In the genomic region with DNA sequence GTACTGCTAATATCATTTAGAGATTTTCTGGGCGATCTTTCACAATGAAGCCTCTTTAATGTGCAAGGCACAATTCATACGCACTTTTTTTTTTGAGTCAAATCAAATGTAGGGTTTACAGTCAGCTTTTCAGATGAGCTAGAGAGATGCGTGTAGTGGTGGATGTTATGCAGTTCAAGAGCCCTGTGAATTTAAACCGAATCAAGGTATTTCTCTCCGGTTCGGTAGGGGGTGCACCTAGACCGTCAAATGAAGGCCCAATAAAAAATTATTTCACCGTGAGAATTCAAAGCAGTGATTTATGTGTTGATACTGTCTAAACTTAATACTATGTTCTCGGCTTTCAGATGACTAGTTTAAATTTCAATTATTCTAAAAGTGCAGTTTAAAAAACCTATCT, we compare ENCODE assay signal across 9 cellular contexts. TPM values are rescaled to one million over a fixed set of nuclear protein-coding genes. Genes with fewer than 3 reads are reported as not detected.
A peak's percentile ranks its signal among the peaks of the same experiment; 100 is the strongest.
DNase-seq lines count a peak whose midpoint lies in the region; ATAC-seq and TF ChIP-seq lines count a peak whose summit lies in the region.
"Had no signal": no experiment of that assay in that cellular context is flagged by ENCODE, and none has a peak within 500 bp of the region (broad histone marks: within the 10 kb centered on the region; RNA-seq: fewer than 3 reads in every experiment).

No MANE protein-coding gene starts in this region.

- ATAC-seq in SK-N-SH treated with all-trans-retinoic acid at 6 μM for 48 hours (peak; percentile 73), HG03139 (IDR thresholded peaks at IDR 0.05; ENCODE audit: unreplicated experiment) (no peak), right cardiac atrium (no peak), HG03432 (IDR thresholded peaks at IDR 0.05; ENCODE audit: unreplicated experiment) (no peak)

- H3K4me1 ChIP-seq in HUES48 (ENCODE audit: control insufficient read depth, insufficient read depth, low read length): peaks cover 4% of the 10 kb centered on the region; the same call in 1 of the 2 replicates
- H3K4me1 ChIP-seq in right cardiac atrium (ENCODE audit: control insufficient read depth, insufficient read depth, low read length): no peaks in the 10 kb centered on the region

- no peak overlapping the region for H3K9ac ChIP-seq in HUES48 (ENCODE audit: low read depth, low read length)

- DNase-seq in DMS53 treated with DMSO at 0.1 percent for 48 hours (lab: John Stamatoyannopoulos, UW; ENCODE audit: unreplicated experiment) (peak; percentile 81), kidney epithelial cell (ENCODE audit: low read depth) (no peak), right cardiac atrium (no peak), MV-4-11 (lab: John Stamatoyannopoulos, UW) (no peak)

- H3K27ac ChIP-seq in HUES48 (ENCODE audit: low read depth, low read length) (no peak overlapping the region), right cardiac atrium (ENCODE audit: low read length) (no peak overlapping the region)
- H3K27ac ChIP-seq: epithelial cell of prostate had no signal

- no peaks in the 10 kb centered on the region for H3K9me3 ChIP-seq in HUES48 (ENCODE audit: control insufficient read depth, insufficient read depth, low read length)
- H3K9me3 ChIP-seq in right cardiac atrium (ENCODE audit: control insufficient read depth, low read length): no peaks in the 10 kb centered on the region

- H3K27me3 ChIP-seq in HUES48 (ENCODE audit: control insufficient read depth, insufficient read depth, low read length) (peaks cover 44% of the 10 kb centered on the region), kidney epithelial cell (ENCODE audit: control insufficient read depth, insufficient read depth, low read length) (peaks cover 15% of the 10 kb centered on the region), right cardiac atrium (ENCODE audit: control insufficient read depth, insufficient read depth) (peaks cover 2% of the 10 kb centered on the region)

- 19% methylated on average over 9 of the region's 9 CpGs for WGBS in right cardiac atrium

- H3K4me3 ChIP-seq in HUES48 (ENCODE audit: low read depth, low read length) (0 out of 2 replicates have a peak overlapping the region, but pooled peaks have one; percentile 55), kidney epithelial cell (ENCODE audit: low read depth, low read length) (no peak overlapping the region), right cardiac atrium (ENCODE audit: low read length) (no peak overlapping the region)

- intact Hi-C loops in right cardiac atrium (cut with DNase I): no loop called here

- H3K36me3 ChIP-seq in HUES48 (ENCODE audit: control insufficient read depth, insufficient read depth, low read length): no peaks in the 10 kb centered on the region
- no peaks in the 10 kb centered on the region for H3K36me3 ChIP-seq in kidney epithelial cell (ENCODE audit: control insufficient read depth, insufficient read depth, low read length)

- peak; percentile 35 for TF ChIP-seq CTCF in kidney epithelial cell (IDR thresholded peaks at IDR 0.05; ENCODE audit: insufficient read depth, low read length, poor library complexity, severe bottlenecking)

TF ChIP-seq in SK-N-SH treated with all-trans-retinoic acid at 6 μM for 48 hours, 23 proteins besides CTCF, POLR2A, EP300 and RAD21:
- TF ChIP-seq, protein P1, sequence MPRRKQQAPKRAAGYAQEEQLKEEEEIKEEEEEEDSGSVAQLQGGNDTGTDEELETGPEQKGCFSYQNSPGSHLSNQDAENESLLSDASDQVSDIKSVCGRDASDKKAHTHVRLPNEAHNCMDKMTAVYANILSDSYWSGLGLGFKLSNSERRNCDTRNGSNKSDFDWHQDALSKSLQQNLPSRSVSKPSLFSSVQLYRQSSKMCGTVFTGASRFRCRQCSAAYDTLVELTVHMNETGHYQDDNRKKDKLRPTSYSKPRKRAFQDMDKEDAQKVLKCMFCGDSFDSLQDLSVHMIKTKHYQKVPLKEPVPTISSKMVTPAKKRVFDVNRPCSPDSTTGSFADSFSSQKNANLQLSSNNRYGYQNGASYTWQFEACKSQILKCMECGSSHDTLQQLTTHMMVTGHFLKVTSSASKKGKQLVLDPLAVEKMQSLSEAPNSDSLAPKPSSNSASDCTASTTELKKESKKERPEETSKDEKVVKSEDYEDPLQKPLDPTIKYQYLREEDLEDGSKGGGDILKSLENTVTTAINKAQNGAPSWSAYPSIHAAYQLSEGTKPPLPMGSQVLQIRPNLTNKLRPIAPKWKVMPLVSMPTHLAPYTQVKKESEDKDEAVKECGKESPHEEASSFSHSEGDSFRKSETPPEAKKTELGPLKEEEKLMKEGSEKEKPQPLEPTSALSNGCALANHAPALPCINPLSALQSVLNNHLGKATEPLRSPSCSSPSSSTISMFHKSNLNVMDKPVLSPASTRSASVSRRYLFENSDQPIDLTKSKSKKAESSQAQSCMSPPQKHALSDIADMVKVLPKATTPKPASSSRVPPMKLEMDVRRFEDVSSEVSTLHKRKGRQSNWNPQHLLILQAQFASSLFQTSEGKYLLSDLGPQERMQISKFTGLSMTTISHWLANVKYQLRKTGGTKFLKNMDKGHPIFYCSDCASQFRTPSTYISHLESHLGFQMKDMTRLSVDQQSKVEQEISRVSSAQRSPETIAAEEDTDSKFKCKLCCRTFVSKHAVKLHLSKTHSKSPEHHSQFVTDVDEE (CRISPR knock-in tag; IDR thresholded peaks at IDR 0.05): no peak
- TF ChIP-seq ARNTL (CRISPR knock-in tag; IDR thresholded peaks at IDR 0.05; ENCODE audit: borderline replicate concordance, low read depth) (no peak), ZFP3 (CRISPR knock-in tag; IDR thresholded peaks at IDR 0.05) (no peak), GLIS3 (CRISPR knock-in tag; IDR thresholded peaks at IDR 0.05) (no peak), ZC3H10 (CRISPR knock-in tag; IDR thresholded peaks at IDR 0.05) (no peak)

RNA-seq across cellular contexts. Expression of a gene that starts 1.1 kb away (rescaled TPM):
- total RNA-seq in kidney epithelial cell (not detected in 2 replicates), right cardiac atrium (not detected)
- polyA plus RNA-seq in right cardiac atrium: not detected
